In genomic region chr19:49473868-49474544, GRCh38 we compare ENCODE assay signal across 9 cellular contexts. TPM values are rescaled to one million over a fixed set of nuclear protein-coding genes. Genes with fewer than 3 reads are reported as not detected.
DNase-seq lines count a peak whose midpoint lies in the region; ATAC-seq, FAIRE-seq and TF ChIP-seq lines count a peak whose summit lies in the region.
"Had no signal": no experiment of that assay in that cellular context is flagged by ENCODE, and none has a peak within 500 bp of the region (broad histone marks: within the 10 kb centered on the region; RNA-seq: fewer than 3 reads in every experiment).

Gene FLT3LG, plus strand, starts transcription at chr19:49474215. Its CDS starts 425 bp downstream, at chr19:49474640.

- H3K4me1 ChIP-seq in BLaER1 treated with 17β-estradiol and CSF1 and Interleukin-3, amounts not matched to agents 10 nM and 100 nM, result peaks cover 39 to 85% (median 79%) of the 10 kb centered on the region in 10 experiments
- H3K4me1 ChIP-seq in HUES64 (ENCODE audit: insufficient read depth, low read length) (no peaks in the 10 kb centered on the region), RWPE2 (ENCODE audit: insufficient read depth, poor library complexity, severe bottlenecking) (no peaks in the 10 kb centered on the region), testis (peaks cover 11% of the 10 kb centered on the region)

- FAIRE-seq in frontal cortex (lab: Jason Lieb, UNC), result no peak

- peak; percentile 97 for DNase-seq in GM19238 (ENCODE audit: insufficient read length, low spot score)
- DNase-seq in RWPE2 (ENCODE audit: low spot score), result no peak
- peak; percentile 74 for DNase-seq in activated gamma-delta T cell (lab: John Stamatoyannopoulos, UW)
- DNase-seq in frontal cortex (ENCODE audit: low spot score in 2 of 2), result peak; percentile 83 to 95
- DNase-seq in occipital lobe (lab: John Stamatoyannopoulos, UW), result peak; percentile 11
- peak; percentile 66 for DNase-seq in testis

- peak within 1 kb of the TSS; percentile 80 to 96 (median 88) for H3K4me2 ChIP-seq in BLaER1 treated with 17β-estradiol and CSF1 and Interleukin-3, amounts not matched to agents 10 nM and 100 nM

- peak within 1 kb of the TSS; percentile 46 to 71 (median 56) for H3K4me3 ChIP-seq in BLaER1 treated with 17β-estradiol and CSF1 and Interleukin-3, amounts not matched to agents 10 nM and 100 nM
- H3K4me3 ChIP-seq in HUES64 (ENCODE audit: low read length) (peak within 1 kb of the TSS; percentile 44), RWPE2 (ENCODE audit: severe bottlenecking) (peak within 1 kb of the TSS; percentile 48), testis (peak within 1 kb of the TSS; percentile 47 to 63)

- TF ChIP-seq CTCF in RWPE2 (IDR thresholded peaks at IDR 0.05; ENCODE audit: poor library complexity, severe bottlenecking) (peak; percentile 98), testis (IDR thresholded peaks at IDR 0.05) (peak; percentile 97 to 100 (median 97))

- no peaks in the 10 kb centered on the region for H3K27me3 ChIP-seq in BLaER1 treated with 17β-estradiol and CSF1 and Interleukin-3, amounts not matched to agents 10 nM and 100 nM
- H3K27me3 ChIP-seq in HUES64 (ENCODE audit: insufficient read depth, low read length) (peaks cover 5% of the 10 kb centered on the region; the same call in 1 of the 2 replicates), RWPE2 (ENCODE audit: insufficient read depth, poor library complexity, severe bottlenecking) (no peaks in the 10 kb centered on the region), testis (no peaks in the 10 kb centered on the region)

- peak within 1 kb of the TSS; percentile 53 to 80 (median 69); a peak in 20 of 22 replicates for H3K27ac ChIP-seq in BLaER1 treated with 17β-estradiol and CSF1 and Interleukin-3, amounts not matched to agents 10 nM and 100 nM
- H3K27ac ChIP-seq in HUES64 (ENCODE audit: low read depth, low read length) (no peak within 1 kb of the TSS), RWPE2 (ENCODE audit: poor library complexity, severe bottlenecking) (peak within 1 kb of the TSS; percentile 13), testis (peak within 1 kb of the TSS; percentile 60 to 83)
- H3K27ac ChIP-seq: epithelial cell of prostate had no signal

- peaks cover 0 to 5% (median 0%) of the 10 kb centered on the region in 11 experiments; a peak in 3 of 22 replicates for H3K36me3 ChIP-seq in BLaER1 treated with 17β-estradiol and CSF1 and Interleukin-3, amounts not matched to agents 10 nM and 100 nM
- peaks cover 7% of the 10 kb centered on the region; the same call in 1 of the 2 replicates for H3K36me3 ChIP-seq in HUES64 (ENCODE audit: insufficient read depth, low read length)
- H3K36me3 ChIP-seq in RWPE2 (ENCODE audit: low read depth), result no peaks in the 10 kb centered on the region
- no peaks in the 10 kb centered on the region for H3K36me3 ChIP-seq in testis (ENCODE audit: low read depth, missing control alignments)

- no peaks in the 10 kb centered on the region for H3K9me3 ChIP-seq in BLaER1 treated with 17β-estradiol and CSF1 and Interleukin-3, amounts not matched to agents 10 nM and 100 nM (replicated peaks in 1 of 11)
- no peaks in the 10 kb centered on the region for H3K9me3 ChIP-seq in HUES64 (ENCODE audit: insufficient read depth, low read depth, low read length)
- no peaks in the 10 kb centered on the region for H3K9me3 ChIP-seq in RWPE2 (ENCODE audit: severe bottlenecking)
- no peaks in the 10 kb centered on the region for H3K9me3 ChIP-seq in testis

- peak; percentile 63 for ATAC-seq in RWPE2 (ENCODE audit: low read depth)

- peaks cover 0 to 15% (median 0%) of the 10 kb centered on the region in 11 experiments; a peak in 6 of 22 replicates for H4K20me1 ChIP-seq in BLaER1 treated with 17β-estradiol and CSF1 and Interleukin-3, amounts not matched to agents 10 nM and 100 nM

- WGBS in HUES64, result 16% methylated on average over 33 of the region's 33 CpGs
- 3 to 12% methylated on average over 14 to 33 of the region's 33 CpGs for WGBS in testis, 2 donors

- TF ChIP-seq POLR2A in testis (IDR thresholded peaks at IDR 0.05), result no peak

- peak within 1 kb of the TSS; percentile 65 to 83 (median 76) for H3K9ac ChIP-seq in BLaER1 treated with 17β-estradiol and CSF1 and Interleukin-3, amounts not matched to agents 10 nM and 100 nM
- no peak within 1 kb of the TSS for H3K9ac ChIP-seq in HUES64 (ENCODE audit: low read depth, low read length)

- intact Hi-C loops in testis (cut with DNase I; ENCODE audit: low total_unique reads), result no loop called here

RNA-seq across cellular contexts. Expression of gene FLT3LG, which starts in this region (rescaled TPM):
- polyA plus RNA-seq in HUES64 (2013, experiment 1 of 2), result 0.85 TPM
- polyA plus RNA-seq in HUES64 (2013, experiment 2 of 2), result 1.1 TPM
- total RNA-seq in frontal cortex (0.41 TPM), occipital lobe (not detected), testis (1 to 10 TPM; 3.0 to 4.6 TPM)
- 7.1 TPM for polyA plus RNA-seq in testis (ENCODE audit: insufficient read depth, low read depth, low replicate concordance)

Comparison
In these comparisons a context has a peak if more than half of its experiments do, and no peak if none do; other contexts are left out.
1. Peak in DNase-seq in frontal cortex; RNA of the gene not detected or under 1 TPM.
2. Peak in DNase-seq in occipital lobe; RNA of the gene not detected or under 1 TPM.